1 cellular context compared by ENCODE assay signal in the genomic region with DNA sequence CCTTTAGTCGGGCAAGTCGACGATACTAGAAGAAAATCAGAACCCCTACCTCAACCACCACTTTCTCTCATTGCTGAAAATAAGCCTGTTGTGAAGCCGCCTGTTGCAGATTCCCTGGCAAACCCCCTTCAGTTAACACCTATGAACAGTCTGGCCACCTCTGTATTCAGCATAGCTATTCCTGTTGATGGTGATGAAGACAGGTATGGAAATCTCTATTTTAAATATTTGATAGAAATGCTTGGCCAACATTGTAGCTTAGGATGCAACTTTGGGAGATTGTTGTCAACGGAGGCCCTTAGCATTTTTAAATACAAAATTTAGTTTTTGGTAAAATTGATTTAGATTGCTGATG.
TF ChIP-seq lines count a peak whose summit lies in the region.

No MANE protein-coding gene starts in this region.

TF ChIP-seq in GM23338, 12 proteins besides CTCF, POLR2A, EP300 and RAD21 (continued from another document):
- TF ChIP-seq JUNB (IDR thresholded peaks at IDR 0.05; ENCODE audit: unreplicated experiment) (no peak), ZNF331 (CRISPR knock-in tag; IDR thresholded peaks at IDR 0.05; ENCODE audit: low read depth) (no peak), CREB1 (CRISPR knock-in tag; IDR thresholded peaks at IDR 0.05; ENCODE audit: low read depth) (no peak), EZH2 (IDR thresholded peaks at IDR 0.05; ENCODE audit: low read depth, unreplicated experiment) (no peak), POLR2AphosphoS5 (IDR thresholded peaks at IDR 0.05; ENCODE audit: low read depth) (no peak), ZNF114 (CRISPR knock-in tag; IDR thresholded peaks at IDR 0.05) (no peak), STAT1 (IDR thresholded peaks at IDR 0.05; ENCODE audit: unreplicated experiment) (no peak), NANOG (IDR thresholded peaks at IDR 0.05; ENCODE audit: borderline replicate concordance) (no peak)
- TF ChIP-seq, protein P1, sequence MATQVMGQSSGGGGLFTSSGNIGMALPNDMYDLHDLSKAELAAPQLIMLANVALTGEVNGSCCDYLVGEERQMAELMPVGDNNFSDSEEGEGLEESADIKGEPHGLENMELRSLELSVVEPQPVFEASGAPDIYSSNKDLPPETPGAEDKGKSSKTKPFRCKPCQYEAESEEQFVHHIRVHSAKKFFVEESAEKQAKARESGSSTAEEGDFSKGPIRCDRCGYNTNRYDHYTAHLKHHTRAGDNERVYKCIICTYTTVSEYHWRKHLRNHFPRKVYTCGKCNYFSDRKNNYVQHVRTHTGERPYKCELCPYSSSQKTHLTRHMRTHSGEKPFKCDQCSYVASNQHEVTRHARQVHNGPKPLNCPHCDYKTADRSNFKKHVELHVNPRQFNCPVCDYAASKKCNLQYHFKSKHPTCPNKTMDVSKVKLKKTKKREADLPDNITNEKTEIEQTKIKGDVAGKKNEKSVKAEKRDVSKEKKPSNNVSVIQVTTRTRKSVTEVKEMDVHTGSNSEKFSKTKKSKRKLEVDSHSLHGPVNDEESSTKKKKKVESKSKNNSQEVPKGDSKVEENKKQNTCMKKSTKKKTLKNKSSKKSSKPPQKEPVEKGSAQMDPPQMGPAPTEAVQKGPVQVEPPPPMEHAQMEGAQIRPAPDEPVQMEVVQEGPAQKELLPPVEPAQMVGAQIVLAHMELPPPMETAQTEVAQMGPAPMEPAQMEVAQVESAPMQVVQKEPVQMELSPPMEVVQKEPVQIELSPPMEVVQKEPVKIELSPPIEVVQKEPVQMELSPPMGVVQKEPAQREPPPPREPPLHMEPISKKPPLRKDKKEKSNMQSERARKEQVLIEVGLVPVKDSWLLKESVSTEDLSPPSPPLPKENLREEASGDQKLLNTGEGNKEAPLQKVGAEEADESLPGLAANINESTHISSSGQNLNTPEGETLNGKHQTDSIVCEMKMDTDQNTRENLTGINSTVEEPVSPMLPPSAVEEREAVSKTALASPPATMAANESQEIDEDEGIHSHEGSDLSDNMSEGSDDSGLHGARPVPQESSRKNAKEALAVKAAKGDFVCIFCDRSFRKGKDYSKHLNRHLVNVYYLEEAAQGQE (IDR thresholded peaks at IDR 0.05; ENCODE audit: unreplicated experiment): no peak
